Comparison of ENCODE assay signal across 8 cellular contexts in the genomic region with DNA sequence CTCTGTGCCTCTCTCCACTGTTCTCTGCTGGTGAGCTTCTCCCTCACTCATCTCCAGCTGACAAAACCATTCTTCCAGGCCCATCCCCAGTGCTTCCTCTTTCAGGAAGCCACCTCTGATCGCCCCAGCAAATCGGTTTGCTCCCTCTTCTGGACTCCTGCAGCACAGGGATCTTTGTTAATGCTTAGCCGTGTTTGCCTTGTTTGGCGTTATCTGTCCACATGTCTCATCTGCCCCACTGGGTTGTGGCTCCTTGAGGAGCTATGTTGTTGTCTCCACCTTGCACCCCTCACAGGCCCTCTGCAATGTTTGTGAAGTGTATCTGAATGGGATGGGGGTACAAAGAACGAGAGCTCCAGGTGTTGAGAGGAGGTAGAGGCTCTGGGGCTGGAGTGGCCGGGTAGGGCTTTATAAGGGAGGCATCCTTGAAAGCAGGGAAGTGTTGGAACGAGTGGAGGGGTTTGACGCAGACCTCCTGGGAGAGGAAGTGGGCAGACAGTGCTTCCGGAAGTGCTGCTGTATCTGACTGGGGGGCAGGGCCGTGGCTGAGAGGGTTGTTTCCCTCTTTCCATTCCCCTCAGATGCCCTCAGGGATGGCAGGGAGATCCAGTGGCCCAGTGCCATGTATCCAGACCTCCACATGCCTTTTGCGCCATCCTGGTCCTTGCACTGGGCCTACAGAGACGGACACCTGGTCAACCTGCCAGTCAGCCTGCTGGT. TPM values are rescaled to one million over a fixed set of nuclear protein-coding genes. Genes with fewer than 3 reads are reported as not detected.
A peak's percentile ranks its signal among the peaks of the same experiment; 100 is the strongest.
DNase-seq lines count a peak whose midpoint lies in the region; ATAC-seq and TF ChIP-seq lines count a peak whose summit lies in the region.

No MANE protein-coding gene starts in this region.

- TF ChIP-seq CTCF in heart right ventricle (IDR thresholded peaks at IDR 0.05), result no peak

- H3K4me3 ChIP-seq in heart right ventricle, result peak overlapping the region in 1 of 10 donors; percentile 3
- no peak overlapping the region for H3K4me3 ChIP-seq in SJCRH30

- in situ Hi-C loops in ACHN (cut with HindIII; ENCODE audit: low pct_ligation_motif_present, low pct_unique_long_range_greater_than_20kb, low sequenced_read_pairs), result no loop called here

- ATAC-seq in heart right ventricle, result peak in 7 of 8 donors; percentile 27 to 60 (median 43)

- H3K4me1 ChIP-seq in heart right ventricle, result peaks cover 18 to 65% (median 51%) of the 10 kb centered on the region in 9 donors
- no peaks in the 10 kb centered on the region for H3K4me1 ChIP-seq in SJCRH30

- no peaks in the 10 kb centered on the region for H3K27me3 ChIP-seq in heart right ventricle
- H3K27me3 ChIP-seq in SJCRH30, result no peaks in the 10 kb centered on the region

- 49 to 61% methylated on average over 12 of the region's 12 CpGs for WGBS in heart right ventricle, 2 donors

- H3K36me3 ChIP-seq in KOPT-K1 (ENCODE audit: insufficient read depth, low read length), result peaks cover 27% of the 10 kb centered on the region
- H3K36me3 ChIP-seq in heart right ventricle, result peaks cover 0 to 41% (median 5%) of the 10 kb centered on the region in 9 donors
- H3K36me3 ChIP-seq in SJCRH30, result no peaks in the 10 kb centered on the region

- H3K9me3 ChIP-seq in KOPT-K1 (ENCODE audit: insufficient read depth, low read length, poor library complexity, severe bottlenecking) (no peaks in the 10 kb centered on the region), heart right ventricle (no peaks in the 10 kb centered on the region), SJCRH30 (replicated peaks) (no peaks in the 10 kb centered on the region)

- DNase-seq in activated T-cell treated with anti-CD3 and anti-CD28 coated beads for 1 hour (ENCODE audit: low read depth), result peak; percentile 24
- DNase-seq in heart right ventricle, result peak in 1 of 2 donors; percentile 36
- DNase-seq in stimulated activated CD8-positive, alpha-beta memory T cell treated with anti-CD3 and anti-CD28 coated beads, Interleukin-12 subunit alpha, Interleukin-12 subunit beta, amount 100 ng/mL, for 24 hours (ENCODE audit: extremely low read depth), result peak; percentile 14
- no peak for DNase-seq in A172 (ENCODE audit: low spot score)
- DNase-seq in ACHN, result no peak
- no peak for DNase-seq in SJCRH30
- DNase-seq in 8988T, result no peak

- H3K27ac ChIP-seq in KOPT-K1 (ENCODE audit: low read depth, low read length, poor library complexity, severe bottlenecking), result peak overlapping the region; percentile 86
- H3K27ac ChIP-seq in heart right ventricle, result peak overlapping the region in 8 of 10 donors; percentile 0 to 81 (median 60)
- no peak overlapping the region for H3K27ac ChIP-seq in SJCRH30

- intact Hi-C loops in heart right ventricle (cut with DNase I), result no loop called here

RNA-seq across cellular contexts. Expression of a gene that starts 27.8 kb away (rescaled TPM):
- 10 to 100 TPM; 29.0 to 59.2 (median 37.2) TPM for total RNA-seq in heart right ventricle
- 10 to 100 TPM; 17.6 to 31.2 TPM for polyA plus RNA-seq in heart right ventricle
- 8.4 and 10.8 TPM in 2 replicates for total RNA-seq in A172 (2014; rRNA removed; shearing (Covaris generic))
- total RNA-seq in SJCRH30 (2014; rRNA removed; shearing (Covaris generic)), result 6.9 and 9.3 TPM in 2 replicates

RNA-seq across cellular contexts. Expression of a gene that starts 28.8 kb away (rescaled TPM):
- total RNA-seq in heart right ventricle, result 1 to 10 TPM; 4.2 to 9.9 (median 6.1) TPM
- polyA plus RNA-seq in heart right ventricle, result 10 to 100 TPM; 13.6 to 18.1 TPM
- total RNA-seq in A172 (2014; rRNA removed; shearing (Covaris generic)), result 43.9 and 48.6 TPM in 2 replicates
- 34.3 and 44.8 TPM in 2 replicates for total RNA-seq in SJCRH30 (2014; rRNA removed; shearing (Covaris generic))

RNA-seq across cellular contexts. Expression of a gene that starts 31.1 kb away (rescaled TPM):
- 10 to 100 TPM; 29.0 to 66.7 (median 41.3) TPM for total RNA-seq in heart right ventricle
- 10 to 100 TPM; 25.6 to 56.1 TPM for polyA plus RNA-seq in heart right ventricle
- total RNA-seq in A172 (2014; rRNA removed; shearing (Covaris generic)), result 49.7 and 53.9 TPM in 2 replicates
- 43.5 and 55.6 TPM in 2 replicates for total RNA-seq in SJCRH30 (2014; rRNA removed; shearing (Covaris generic))

RNA-seq across cellular contexts. Expression of a gene that starts 38.0 kb away (rescaled TPM):
- total RNA-seq in heart right ventricle, result 1 to 10 TPM; 1.1 to 5.0 (median 2.6) TPM
- 10 to 100 TPM in 1 of 2 donors, 1 to 10 TPM in 1; 5.6 to 14.8 TPM for polyA plus RNA-seq in heart right ventricle
- 1.6 and 4.0 TPM in 2 replicates for total RNA-seq in A172 (2014; rRNA removed; shearing (Covaris generic))
- not detected in 2 replicates for total RNA-seq in SJCRH30 (2014; rRNA removed; shearing (Covaris generic))

Comparison
In these comparisons a context has a peak if more than half of its experiments do, and no peak if none do; other contexts are left out.
1. DNase-seq: peak in activated T-cell treated with anti-CD3 and anti-CD28 coated beads for 1 hour (single experiment) and stimulated activated CD8-positive, alpha-beta memory T cell treated with anti-CD3 and anti-CD28 coated beads, Interleukin-12 subunit alpha, Interleukin-12 subunit beta, amount 100 ng/mL, for 24 hours (single experiment); none in A172 (single experiment), ACHN (single experiment), SJCRH30 (0 of 2) and 8988T (single experiment).